ENCODE assay signal across 8 cellular contexts in genomic region chr1:218299416-218299815, GRCh38. TPM values are rescaled to one million over a fixed set of nuclear protein-coding genes. Genes with fewer than 3 reads are reported as not detected.
DNase-seq lines count a peak whose midpoint lies in the region; ATAC-seq, FAIRE-seq and TF ChIP-seq lines count a peak whose summit lies in the region.

No MANE protein-coding gene starts in this region.

- no peaks in the 10 kb centered on the region for H3K27me3 ChIP-seq in OCI-LY3 (ENCODE audit: low read depth, low read length)

- H3K9me3 ChIP-seq in OCI-LY3 (ENCODE audit: insufficient read depth, low read length): no peaks in the 10 kb centered on the region

- no peaks in the 10 kb centered on the region for H3K4me1 ChIP-seq in OCI-LY3 (ENCODE audit: low read length)

- FAIRE-seq in urothelium cell line (lab: Jason Lieb, UNC): no peak

- no peak overlapping the region for H3K9ac ChIP-seq in OCI-LY3 (ENCODE audit: low read length)

- ATAC-seq in HG03108 (IDR thresholded peaks at IDR 0.05; ENCODE audit: unreplicated experiment) (no peak), GM19035 (IDR thresholded peaks at IDR 0.05; ENCODE audit: unreplicated experiment) (no peak), HG03196 (IDR thresholded peaks at IDR 0.05; ENCODE audit: unreplicated experiment) (no peak)

- H4K20me1 ChIP-seq in OCI-LY3 (ENCODE audit: insufficient read depth, low read length): 0 out of 2 replicates have a peak, but pooled peaks cover 3% of the 10 kb centered on the region

- no peak overlapping the region for H3K4me2 ChIP-seq in OCI-LY3 (ENCODE audit: low read length)

- peaks cover 60% of the 10 kb centered on the region for H3K79me2 ChIP-seq in OCI-LY3 (ENCODE audit: low read length)

- H2AFZ ChIP-seq in OCI-LY3 (ENCODE audit: low read depth, low read length): no peak overlapping the region

- H3K36me3 ChIP-seq in OCI-LY3 (replicated peaks; ENCODE audit: low read depth, low read length): peaks cover 15% of the 10 kb centered on the region

- TF ChIP-seq CTCF in OCI-LY3 (IDR thresholded peaks at IDR 0.05; ENCODE audit: low read depth, low read length): peak; percentile 58
- TF ChIP-seq CTCF in fibroblast of the aortic adventitia (IDR thresholded peaks at IDR 0.05; ENCODE audit: insufficient read depth, low read length): peak; percentile 64

- DNase-seq in D341Med (ENCODE audit: low spot score): peak; percentile 51
- peak; percentile 47 for DNase-seq in H4 (ENCODE audit: low spot score)
- DNase-seq in fibroblast of the aortic adventitia (ENCODE audit: low read depth): peak; percentile 85
- peak; percentile 34 for DNase-seq in urothelium cell line (ENCODE audit: low spot score)

- H3K4me3 ChIP-seq in OCI-LY3 (ENCODE audit: low read length): no peak overlapping the region
- H3K4me3 ChIP-seq in fibroblast of the aortic adventitia (ENCODE audit: low read depth, low read length): no peak overlapping the region

- no peak overlapping the region for H3K27ac ChIP-seq in OCI-LY3 (ENCODE audit: low read length)

RNA-seq across cellular contexts. Expression of gene RRP15, which starts 14.3 kb away (rescaled TPM):
- total RNA-seq in H4 (2014; rRNA removed; shearing (Covaris generic)): 5.5 and 5.8 TPM in 2 replicates
- total RNA-seq in fibroblast of the aortic adventitia (ENCODE audit: low replicate concordance): 10.0 and 20.4 TPM in 2 replicates

RNA-seq across cellular contexts. Expression of gene TGFB2, which starts 45.7 kb away (rescaled TPM):
- total RNA-seq in H4 (2014; rRNA removed; shearing (Covaris generic)): 14.7 and 18.7 TPM in 2 replicates
- 0.82 and 13.5 TPM in 2 replicates for total RNA-seq in fibroblast of the aortic adventitia (ENCODE audit: low replicate concordance)

Comparison
In these comparisons a context has a peak if more than half of its experiments do, and no peak if none do; other contexts are left out.
1. DNase-seq: peak in every context shown above with its lines; median percentile 85 in fibroblast of the aortic adventitia; 51 in D341Med; 47 in H4; 34 in urothelium cell line.